In the genomic region with DNA sequence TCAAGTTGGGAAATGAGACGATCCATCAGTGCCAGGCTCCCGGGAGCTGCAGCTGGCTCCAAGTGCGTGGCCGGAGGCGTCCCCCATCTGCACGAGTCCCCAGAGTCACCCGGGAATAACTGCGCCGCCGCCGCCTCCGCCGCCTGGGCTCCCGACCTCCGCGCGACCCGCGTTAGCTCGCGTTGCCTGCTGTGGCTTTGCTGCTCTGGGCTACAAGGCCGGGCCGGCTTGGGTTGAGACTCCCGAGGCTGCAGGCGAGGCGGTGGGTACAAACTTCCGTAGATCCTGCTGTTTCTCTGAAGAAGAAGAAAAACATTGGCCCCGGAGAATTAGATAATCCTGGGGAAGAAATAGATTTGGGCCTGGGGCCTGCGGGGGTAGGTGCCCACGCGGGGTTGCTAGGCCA, we compare ENCODE assay signal across 2 cellular contexts.
TF ChIP-seq lines count a peak whose summit lies in the region.

No MANE protein-coding gene starts in this region.

TF ChIP-seq in SK-N-SH, 30 proteins besides CTCF, POLR2A, EP300 and RAD21 (continued from another document):
- no peak for TF ChIP-seq SMC3 (IDR thresholded peaks at IDR 0.05; ENCODE audit: low read depth, low read length)
- no peak for TF ChIP-seq MXI1 (IDR thresholded peaks at IDR 0.05; ENCODE audit: low read depth, low read length)
- no peak for TF ChIP-seq TAF1 (IDR thresholded peaks at IDR 0.05; ENCODE audit: borderline replicate concordance, low read depth, low read length)

TF ChIP-seq in SK-N-SH treated with all-trans-retinoic acid at 6 μM for 48 hours, 23 proteins besides CTCF, POLR2A, EP300 and RAD21 (continued from another document):
- TF ChIP-seq BACH2 (CRISPR knock-in tag; IDR thresholded peaks at IDR 0.05; ENCODE audit: borderline replicate concordance), result no peak
- no peak for TF ChIP-seq SNAI2 (CRISPR knock-in tag; IDR thresholded peaks at IDR 0.05)
- TF ChIP-seq, protein P1, sequence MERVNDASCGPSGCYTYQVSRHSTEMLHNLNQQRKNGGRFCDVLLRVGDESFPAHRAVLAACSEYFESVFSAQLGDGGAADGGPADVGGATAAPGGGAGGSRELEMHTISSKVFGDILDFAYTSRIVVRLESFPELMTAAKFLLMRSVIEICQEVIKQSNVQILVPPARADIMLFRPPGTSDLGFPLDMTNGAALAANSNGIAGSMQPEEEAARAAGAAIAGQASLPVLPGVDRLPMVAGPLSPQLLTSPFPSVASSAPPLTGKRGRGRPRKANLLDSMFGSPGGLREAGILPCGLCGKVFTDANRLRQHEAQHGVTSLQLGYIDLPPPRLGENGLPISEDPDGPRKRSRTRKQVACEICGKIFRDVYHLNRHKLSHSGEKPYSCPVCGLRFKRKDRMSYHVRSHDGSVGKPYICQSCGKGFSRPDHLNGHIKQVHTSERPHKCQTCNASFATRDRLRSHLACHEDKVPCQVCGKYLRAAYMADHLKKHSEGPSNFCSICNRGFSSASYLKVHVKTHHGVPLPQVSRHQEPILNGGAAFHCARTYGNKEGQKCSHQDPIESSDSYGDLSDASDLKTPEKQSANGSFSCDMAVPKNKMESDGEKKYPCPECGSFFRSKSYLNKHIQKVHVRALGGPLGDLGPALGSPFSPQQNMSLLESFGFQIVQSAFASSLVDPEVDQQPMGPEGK (CRISPR knock-in tag; IDR thresholded peaks at IDR 0.05; ENCODE audit: borderline replicate concordance), result no peak
- TF ChIP-seq ZFP30 (CRISPR knock-in tag; IDR thresholded peaks at IDR 0.05), result no peak
